ENCODE assay signal across 31 cellular contexts in the genomic region with DNA sequence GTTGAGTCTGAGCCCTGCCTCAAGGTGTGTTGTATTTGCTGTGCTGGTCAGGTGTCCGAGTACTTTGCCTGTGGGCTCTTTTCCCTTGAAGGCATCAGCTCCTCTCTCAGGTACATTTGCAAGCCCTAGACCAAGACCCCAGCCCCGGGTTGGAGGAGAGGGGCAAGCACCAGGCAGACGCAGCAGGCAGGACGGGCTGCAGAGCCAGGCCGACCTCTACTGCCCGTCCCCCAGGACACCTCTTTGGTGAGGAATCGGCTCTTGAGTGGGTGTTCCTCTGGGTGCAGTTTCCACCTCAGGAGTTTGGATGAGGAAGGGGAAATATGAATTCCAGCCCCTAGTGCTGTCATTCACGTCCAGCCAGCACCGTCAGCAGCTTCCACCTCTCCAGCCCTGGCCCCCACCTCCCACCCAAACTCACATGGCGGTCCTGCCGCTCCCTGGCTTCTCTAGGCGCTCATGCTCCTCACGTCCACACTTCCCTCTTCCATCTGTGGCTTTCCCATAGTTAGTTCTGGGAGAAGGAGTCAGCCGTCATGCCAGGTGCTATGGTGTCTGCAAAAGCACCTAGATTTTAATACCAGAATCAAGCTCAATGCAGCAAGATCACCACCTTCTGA.
A peak's percentile ranks its signal among the peaks of the same experiment; 100 is the strongest.
DNase-seq lines count a peak whose midpoint lies in the region; ATAC-seq, FAIRE-seq and TF ChIP-seq lines count a peak whose summit lies in the region.
"Had no signal": no experiment of that assay in that cellular context is flagged by ENCODE, and none has a peak within 500 bp of the region (broad histone marks: within the 10 kb centered on the region; RNA-seq: fewer than 3 reads in every experiment).

No MANE protein-coding gene starts in this region.

- H3K27ac Mint-ChIP-seq in activated T-cell treated with anti-CD3 and anti-CD28 coated beads, Interleukin-2, amount 50 U/mL, for 24 hours: no peak overlapping the region
- H3K27ac Mint-ChIP-seq in activated CD8-positive, alpha-beta T cell treated with anti-CD3 and anti-CD28 coated beads, Interleukin-2, amount 10 ng/mL, durations not matched to agents 7 days and 5 days: no peak overlapping the region
- H3K27ac Mint-ChIP-seq: activated CD4-positive, alpha-beta T cell treated with anti-CD3 and anti-CD28 coated beads for 36 hours; activated naive CD8-positive, alpha-beta T cell treated with anti-CD3 and anti-CD28 coated beads, Interleukin-2, amount 50 U/mL, for 24 hours; activated T-helper 2 cell treated with anti-CD3 and anti-CD28 coated beads, Interferon-gamma antibody, Interleukin-2, Interleukin-4, amounts not matched to agents 10 μg/mL and 5 μg/mL and 100 μg/mL, durations not matched to agents 14 hours and 24 hours and 36 hours; CD4-positive, alpha-beta T cell; mesothelial cell of epicardium; stimulated activated naive B cell treated with anti-CD40 and anti-IgM and Interleukin-4, amounts not matched to agents 10 μg/mL and 1 μg/mL and 100 μg/mL, for 72 hours; T-helper 2 cell treated with Interferon-gamma antibody and Interleukin-4, amounts not matched to agents 5 μg/mL and 100 μg/mL, for 36 hours had no signal

- H3K4me1 Mint-ChIP-seq in activated T-cell treated with anti-CD3 and anti-CD28 coated beads, Interleukin-2, amount 50 U/mL, for 24 hours (ENCODE audit: low read depth): peaks cover 3% of the 10 kb centered on the region
- peaks cover 4% of the 10 kb centered on the region for H3K4me1 Mint-ChIP-seq in activated CD8-positive, alpha-beta T cell treated with anti-CD3 and anti-CD28 coated beads, Interleukin-2, amount 10 ng/mL, durations not matched to agents 7 days and 5 days (ENCODE audit: low read depth)
- H3K4me1 Mint-ChIP-seq: activated CD4-positive, alpha-beta T cell treated with anti-CD3 and anti-CD28 coated beads for 36 hours; mesothelial cell of epicardium; naive B cell; stimulated activated naive B cell treated with anti-CD40 and anti-IgM and Interleukin-4, amounts not matched to agents 10 μg/mL and 1 μg/mL and 100 μg/mL, for 72 hours had no signal

- no peaks in the 10 kb centered on the region for H3K4me1 ChIP-seq in kidney (ENCODE audit: control insufficient read depth in 1 of 2, insufficient read depth in 1 of 2, low read depth in 1 of 2, low read length in 2 of 2)
- H3K4me1 ChIP-seq in sigmoid colon: no peaks in the 10 kb centered on the region
- H3K4me1 ChIP-seq: gastroesophageal sphincter had no signal

- POLR2A ChIA-PET in activated CD8-positive, alpha-beta T cell treated with anti-CD3 and anti-CD28 coated beads, Interleukin-2, amount 10 ng/mL, durations not matched to agents 7 days and 5 days (lab: Charles Lee): no interaction called here

- WGBS in sigmoid colon, 2 donors: 76 to 80% methylated on average over 14 of the region's 14 CpGs

- no peaks in the 10 kb centered on the region for H3K9me3 ChIP-seq in kidney (ENCODE audit: control insufficient read depth in 1 of 2, low read length in 2 of 2)
- H3K9me3 ChIP-seq in sigmoid colon: no peaks in the 10 kb centered on the region
- H3K9me3 ChIP-seq: gastroesophageal sphincter, thoracic aorta had no signal

- no peaks in the 10 kb centered on the region for H3K9me3 Mint-ChIP-seq in activated T-cell treated with anti-CD3 and anti-CD28 coated beads, Interleukin-2, amount 50 U/mL, for 24 hours
- no peaks in the 10 kb centered on the region for H3K9me3 Mint-ChIP-seq in activated CD8-positive, alpha-beta T cell treated with anti-CD3 and anti-CD28 coated beads, Interleukin-2, amount 10 ng/mL, durations not matched to agents 7 days and 5 days (ENCODE audit: insufficient read depth)
- H3K9me3 Mint-ChIP-seq: activated T-helper 2 cell treated with anti-CD3 and anti-CD28 coated beads, Interferon-gamma antibody, Interleukin-2, Interleukin-4, amounts not matched to agents 10 μg/mL and 5 μg/mL and 100 μg/mL, durations not matched to agents 14 hours and 24 hours and 36 hours; CD4-positive, alpha-beta T cell; T-helper 2 cell treated with Interferon-gamma antibody and Interleukin-4, amounts not matched to agents 5 μg/mL and 100 μg/mL, for 36 hours had no signal

- intact Hi-C loops in kidney (cut with DNase I) (no loop called here), sigmoid colon (cut with DNase I) (no loop called here)

- H3K27me3 ChIP-seq in sigmoid colon: no peaks in the 10 kb centered on the region
- H3K27me3 ChIP-seq: hepatocyte had no signal

- H3K36me3 ChIP-seq in kidney (ENCODE audit: control insufficient read depth in 1 of 2, insufficient read depth in 2 of 2, low read length in 2 of 2) (no peaks in the 10 kb centered on the region), sigmoid colon (no peaks in the 10 kb centered on the region)
- H3K36me3 ChIP-seq: gastroesophageal sphincter, thoracic aorta had no signal

- ATAC-seq in activated CD8-positive, alpha-beta T cell treated with anti-CD3 and anti-CD28 coated beads, Interleukin-2, amount 10 ng/mL, durations not matched to agents 7 days and 5 days: no peak
- ATAC-seq: activated CD4-positive, alpha-beta T cell treated with anti-CD3 and anti-CD28 coated beads for 36 hours; activated naive CD8-positive, alpha-beta T cell treated with anti-CD3 and anti-CD28 coated beads, Interleukin-2, amount 50 U/mL, for 24 hours; gastroesophageal sphincter; stimulated activated naive B cell treated with anti-CD40 and anti-IgM and Interleukin-4, amounts not matched to agents 10 μg/mL and 1 μg/mL and 100 μg/mL, for 72 hours had no signal

- H3K4me3 ChIP-seq in kidney (ENCODE audit: low read length in 2 of 2): no peak overlapping the region
- H3K4me3 ChIP-seq in sigmoid colon: no peak overlapping the region
- H3K4me3 ChIP-seq: gastroesophageal sphincter, hepatocyte, thoracic aorta had no signal

- no peak overlapping the region for H3K4me3 Mint-ChIP-seq in activated T-cell treated with anti-CD3 and anti-CD28 coated beads, Interleukin-2, amount 50 U/mL, for 24 hours
- no peak overlapping the region for H3K4me3 Mint-ChIP-seq in activated CD8-positive, alpha-beta T cell treated with anti-CD3 and anti-CD28 coated beads, Interleukin-2, amount 10 ng/mL, durations not matched to agents 7 days and 5 days
- H3K4me3 Mint-ChIP-seq: activated CD4-positive, alpha-beta T cell treated with anti-CD3 and anti-CD28 coated beads for 36 hours; activated naive CD8-positive, alpha-beta T cell treated with anti-CD3 and anti-CD28 coated beads, Interleukin-2, amount 50 U/mL, for 24 hours; CD4-positive, alpha-beta T cell; mesothelial cell of epicardium; naive B cell; stimulated activated naive B cell treated with anti-CD40 and anti-IgM and Interleukin-4, amounts not matched to agents 10 μg/mL and 1 μg/mL and 100 μg/mL, for 72 hours; T-helper 2 cell treated with Interferon-gamma antibody and Interleukin-4, amounts not matched to agents 5 μg/mL and 100 μg/mL, for 36 hours had no signal

- no peak for TF ChIP-seq POLR2A in sigmoid colon (IDR thresholded peaks at IDR 0.05)

- TF ChIP-seq CTCF in kidney (IDR thresholded peaks at IDR 0.05; ENCODE audit: borderline replicate concordance, extremely low read depth, insufficient read depth): no peak
- TF ChIP-seq CTCF in sigmoid colon (IDR thresholded peaks at IDR 0.05): no peak

- FAIRE-seq in kidney (lab: Jason Lieb, UNC): no peak
- FAIRE-seq: A204.1, GM12891 had no signal

- H3K27me3 Mint-ChIP-seq in activated T-cell treated with anti-CD3 and anti-CD28 coated beads, Interleukin-2, amount 50 U/mL, for 24 hours: peaks cover 13% of the 10 kb centered on the region
- H3K27me3 Mint-ChIP-seq in activated CD8-positive, alpha-beta T cell treated with anti-CD3 and anti-CD28 coated beads, Interleukin-2, amount 10 ng/mL, durations not matched to agents 7 days and 5 days (ENCODE audit: low read depth): peaks cover 21% of the 10 kb centered on the region

- TF ChIP-seq EP300 in sigmoid colon (IDR thresholded peaks at IDR 0.05): no peak

- no peak overlapping the region for H3K9ac ChIP-seq in kidney (ENCODE audit: low read length in 2 of 2)

- H3K27ac ChIP-seq in kidney (ENCODE audit: low read depth in 2 of 2, low read length in 2 of 2): no peak overlapping the region
- H3K27ac ChIP-seq in sigmoid colon: no peak overlapping the region
- H3K27ac ChIP-seq: gastroesophageal sphincter, hepatocyte, HL-60, thoracic aorta had no signal

- CTCF ChIA-PET in activated CD8-positive, alpha-beta T cell treated with anti-CD3 and anti-CD28 coated beads, Interleukin-2, amount 10 ng/mL, durations not matched to agents 7 days and 5 days (lab: Charles Lee): interaction anchor here (1.1 kb wide), 1 partner anchor 423 kb away, joined by 3 read pairs; no protein-coding TSS in a partner anchor

- H3K36me3 Mint-ChIP-seq in activated T-cell treated with anti-CD3 and anti-CD28 coated beads, Interleukin-2, amount 50 U/mL, for 24 hours (ENCODE audit: low read depth): no peaks in the 10 kb centered on the region
- peaks cover 4% of the 10 kb centered on the region for H3K36me3 Mint-ChIP-seq in activated CD8-positive, alpha-beta T cell treated with anti-CD3 and anti-CD28 coated beads, Interleukin-2, amount 10 ng/mL, durations not matched to agents 7 days and 5 days (ENCODE audit: low read depth)
- H3K36me3 Mint-ChIP-seq: mesothelial cell of epicardium; naive B cell; stimulated activated naive B cell treated with anti-CD40 and anti-IgM and Interleukin-4, amounts not matched to agents 10 μg/mL and 1 μg/mL and 100 μg/mL, for 72 hours had no signal

- DNase-seq in activated T-cell treated with anti-CD3 and anti-CD28 coated beads, Interleukin-2, amount 50 U/mL, for 24 hours: peak; percentile 13
- DNase-seq in activated T-cell treated with anti-CD3 and anti-CD28 coated beads for 4 hours (no peak), ELF-1 (ENCODE audit: low read depth, low spot score) (peak; percentile 2), kidney (peak; percentile 52), sigmoid colon (peak; percentile 46), NCI-H2029 (lab: John Stamatoyannopoulos, UW) (no peak)
- no peak for DNase-seq in NK-92 treated with Interleukin-12 subunit alpha and Interleukin-12 subunit beta, amount 100 ng/mL, for 24 hours (lab: John Stamatoyannopoulos, UW)
- DNase-seq in activated CD8-positive, alpha-beta T cell treated with anti-CD3 and anti-CD28 coated beads, Interleukin-2, amount 10 ng/mL, durations not matched to agents 7 days and 5 days: no peak
- DNase-seq: activated CD4-positive, alpha-beta T cell treated with anti-CD3 and anti-CD28 coated beads for 36 hours; activated naive CD8-positive, alpha-beta T cell treated with anti-CD3 and anti-CD28 coated beads, Interleukin-2, amount 50 U/mL, for 24 hours; CD4-positive, alpha-beta T cell; central memory CD4-positive, alpha-beta T cell; dermis blood vessel endothelial cell; HCEC 1CT; naive B cell; NCI-H1436 treated with DMSO at 0.1 percent for 48 hours; NCI-H2107; NCI-H446 treated with DMSO at 0.1 percent for 48 hours; retina; stimulated activated CD4-positive, alpha-beta T cell treated with anti-CD3 and anti-CD28 coated beads, Interleukin-12 subunit alpha, Interleukin-12 subunit beta, amount 100 ng/mL, for 4 hours; stimulated activated CD4-positive, alpha-beta T cell treated with anti-CD3 and anti-CD28 coated beads, Interleukin-4, amount 100 ng/mL, for 4 hours; stimulated activated naive B cell treated with anti-CD40 and anti-IgM and Interleukin-4, amounts not matched to agents 10 μg/mL and 1 μg/mL and 100 μg/mL, for 72 hours had no signal

Comparison
In these comparisons a context has a peak if more than half of its experiments do, and no peak if none do; other contexts are left out.
1. DNase-seq: peak in activated T-cell treated with anti-CD3 and anti-CD28 coated beads, Interleukin-2, amount 50 U/mL, for 24 hours (single experiment), ELF-1 (single experiment), kidney (single experiment) and sigmoid colon (single experiment); none in activated T-cell treated with anti-CD3 and anti-CD28 coated beads for 4 hours (single experiment), NK-92 treated with Interleukin-12 subunit alpha and Interleukin-12 subunit beta, amount 100 ng/mL, for 24 hours (single experiment), NCI-H2029 (single experiment) and activated CD8-positive, alpha-beta T cell treated with anti-CD3 and anti-CD28 coated beads, Interleukin-2, amount 10 ng/mL, durations not matched to agents 7 days and 5 days (single experiment).